Comparison of ENCODE assay signal across 9 cellular contexts in the genomic region with DNA sequence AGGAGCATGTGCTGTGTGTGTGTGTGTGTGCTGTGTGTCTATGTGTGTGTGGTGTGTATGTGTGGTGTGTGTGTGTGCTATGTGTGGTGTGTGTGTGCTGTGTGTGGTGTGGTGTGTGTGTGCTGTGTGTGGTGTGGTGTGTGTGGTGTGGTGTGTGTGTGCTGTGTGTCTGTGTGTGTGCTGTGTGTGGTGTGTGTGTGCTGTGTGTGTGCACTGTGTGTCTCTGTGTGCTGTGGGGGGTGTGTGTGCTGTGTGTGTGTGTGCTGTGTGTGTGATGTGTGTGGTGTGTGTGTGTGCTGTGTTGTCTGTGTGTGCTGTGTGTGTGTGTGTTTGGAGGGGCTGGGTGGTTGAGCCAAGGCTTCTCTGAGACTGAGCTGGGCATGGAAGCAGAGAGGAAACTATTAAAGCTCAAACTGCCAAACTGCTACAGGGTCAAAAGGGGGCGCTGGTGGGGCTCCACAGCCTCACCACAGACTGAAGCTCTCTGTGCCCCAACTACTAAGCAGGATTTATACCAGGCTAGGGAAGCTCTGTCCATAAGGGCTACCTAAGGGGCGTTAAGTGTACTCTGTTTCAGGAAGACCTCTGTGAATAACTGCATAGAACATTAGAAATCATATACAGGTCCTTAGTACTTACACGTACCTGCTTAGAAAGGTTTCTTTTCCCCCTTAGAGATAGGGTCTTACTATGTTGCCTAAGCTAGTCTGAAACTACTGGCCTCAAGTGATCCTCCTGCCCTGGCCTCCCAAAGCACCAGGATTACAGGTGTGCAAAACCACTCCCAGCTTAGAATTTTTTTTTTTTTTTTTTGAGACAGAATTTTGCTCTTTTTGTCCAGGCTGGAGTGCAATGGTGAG. TPM values are rescaled to one million over a fixed set of nuclear protein-coding genes. Genes with fewer than 3 reads are reported as not detected.
DNase-seq lines count a peak whose midpoint lies in the region; ATAC-seq and TF ChIP-seq lines count a peak whose summit lies in the region.
"Had no signal": no experiment of that assay in that cellular context is flagged by ENCODE, and none has a peak within 500 bp of the region (broad histone marks: within the 10 kb centered on the region; RNA-seq: fewer than 3 reads in every experiment).

No MANE protein-coding gene starts in this region.

- no peaks in the 10 kb centered on the region for H3K4me1 ChIP-seq in HAP-1
- H3K4me1 ChIP-seq in Peyer's patch = no peaks in the 10 kb centered on the region

- H3K27ac ChIP-seq in Peyer's patch = no peak overlapping the region

- TF ChIP-seq CTCF in Peyer's patch (IDR thresholded peaks at IDR 0.05) (peak in 5 of 6 experiments; percentile 35 to 57 (median 52)), fibroblast of the aortic adventitia (IDR thresholded peaks at IDR 0.05; ENCODE audit: insufficient read depth, low read length) (peak; percentile 77), progenitor cell of endocrine pancreas (IDR thresholded peaks at IDR 0.05; ENCODE audit: unreplicated experiment) (peak; percentile 55)

- H3K4me3 Mint-ChIP-seq in activated T-cell treated with anti-CD3 and anti-CD28 coated beads, Interleukin-2, amount 50 U/mL, for 4 hours = no peak overlapping the region
- no peak overlapping the region for H3K4me3 Mint-ChIP-seq in progenitor cell of endocrine pancreas (ENCODE audit: low read depth)

- DNase-seq in Ammon's horn (ENCODE audit: low spot score) (peak; percentile 59), HAP-1 (ENCODE audit: low spot score in 2 of 2) (peak; percentile 17 to 54), Peyer's patch (peak in 2 of 3 donors; percentile 30 to 69), fibroblast of the aortic adventitia (ENCODE audit: low read depth) (peak; percentile 64), progenitor cell of endocrine pancreas (ENCODE audit: low spot score, unreplicated experiment) (no peak), NCI-H1048 (lab: John Stamatoyannopoulos, UW) (no peak)
- peak; percentile 60 for DNase-seq in activated T-cell treated with anti-CD3 and anti-CD28 coated beads, Interleukin-2, amount 50 U/mL, for 4 hours

- in situ Hi-C loops in HAP-1 (cut with MboI; ENCODE audit: low sequenced_read_pairs) = no loop called here

- H3K4me3 ChIP-seq in HAP-1 (no peak overlapping the region), Peyer's patch (no peak overlapping the region), fibroblast of the aortic adventitia (ENCODE audit: low read depth, low read length) (no peak overlapping the region)

- H3K36me3 ChIP-seq in HAP-1 (replicated peaks) (peaks cover 17% of the 10 kb centered on the region), Peyer's patch (peaks cover 0 to 47% (median 0%) of the 10 kb centered on the region in 3 donors)

- H3K27me3 ChIP-seq in HAP-1 (ENCODE audit: low read depth) = no peaks in the 10 kb centered on the region
- no peaks in the 10 kb centered on the region for H3K27me3 ChIP-seq in Peyer's patch

- peak; percentile 95 to 96 for ATAC-seq in activated T-cell treated with anti-CD3 and anti-CD28 coated beads, Interleukin-2, amount 50 U/mL, for 4 hours
- no peak for ATAC-seq in GM19455 (IDR thresholded peaks at IDR 0.05; ENCODE audit: unreplicated experiment)

- no peaks in the 10 kb centered on the region for H3K27me3 Mint-ChIP-seq in activated T-cell treated with anti-CD3 and anti-CD28 coated beads, Interleukin-2, amount 50 U/mL, for 4 hours (ENCODE audit: low read depth)
- no peaks in the 10 kb centered on the region for H3K27me3 Mint-ChIP-seq in progenitor cell of endocrine pancreas

- H3K9me3 ChIP-seq in HAP-1 (no peaks in the 10 kb centered on the region), Peyer's patch (no peaks in the 10 kb centered on the region)

- H3K4me1 Mint-ChIP-seq in activated T-cell treated with anti-CD3 and anti-CD28 coated beads, Interleukin-2, amount 50 U/mL, for 4 hours (ENCODE audit: low read depth) = peaks cover 4% of the 10 kb centered on the region
- no peaks in the 10 kb centered on the region for H3K4me1 Mint-ChIP-seq in progenitor cell of endocrine pancreas (ENCODE audit: low read depth)

- H3K36me3 Mint-ChIP-seq in activated T-cell treated with anti-CD3 and anti-CD28 coated beads, Interleukin-2, amount 50 U/mL, for 4 hours (ENCODE audit: insufficient read depth) = peaks cover 34% of the 10 kb centered on the region
- peaks cover 10% of the 10 kb centered on the region for H3K36me3 Mint-ChIP-seq in progenitor cell of endocrine pancreas (ENCODE audit: insufficient read depth)

- no peak for TF ChIP-seq POLR2A in Peyer's patch (IDR thresholded peaks at IDR 0.05)

- no peak overlapping the region for H3K27ac Mint-ChIP-seq in progenitor cell of endocrine pancreas

- no peaks in the 10 kb centered on the region for H3K9me3 Mint-ChIP-seq in activated T-cell treated with anti-CD3 and anti-CD28 coated beads, Interleukin-2, amount 50 U/mL, for 4 hours
- no peaks in the 10 kb centered on the region for H3K9me3 Mint-ChIP-seq in progenitor cell of endocrine pancreas (ENCODE audit: low read depth)

RNA-seq across cellular contexts. Expression of a gene that starts 27.8 kb away (rescaled TPM):
- 10 to 100 TPM; 13.2 to 71.4 (median 44.3) TPM for total RNA-seq in Peyer's patch
- total RNA-seq in activated T-cell treated with anti-CD3 and anti-CD28 coated beads, Interleukin-2, amount 50 U/mL, for 4 hours = 10 to 100 TPM; 24.0 to 24.9 (median 24.7) TPM
- 14.8 and 33.8 TPM in 2 replicates for total RNA-seq in fibroblast of the aortic adventitia (ENCODE audit: low replicate concordance)
- 6.8 and 8.1 TPM in 2 replicates for total RNA-seq in progenitor cell of endocrine pancreas

RNA-seq across cellular contexts. Expression of a gene that starts 36.9 kb away (rescaled TPM):
- total RNA-seq in Peyer's patch = not detected
- not detected for total RNA-seq in activated T-cell treated with anti-CD3 and anti-CD28 coated beads, Interleukin-2, amount 50 U/mL, for 4 hours
- total RNA-seq in fibroblast of the aortic adventitia (ENCODE audit: low replicate concordance) = not detected in 2 replicates
- total RNA-seq in progenitor cell of endocrine pancreas = not detected in 2 replicates
- total RNA-seq: subcutaneous adipose tissue had no signal

RNA-seq across cellular contexts. Expression of a gene that starts 41.2 kb away (rescaled TPM):
- total RNA-seq in Peyer's patch = under 1 TPM in 2 of 4 donors, not detected in 2; 0.47 to 0.80 TPM
- 1 to 10 TPM; 2.2 to 2.6 (median 2.6) TPM for total RNA-seq in activated T-cell treated with anti-CD3 and anti-CD28 coated beads, Interleukin-2, amount 50 U/mL, for 4 hours
- 0.09 TPM in 1 of 2 replicates, not detected in the other for total RNA-seq in fibroblast of the aortic adventitia (ENCODE audit: low replicate concordance)
- not detected in 2 replicates for total RNA-seq in progenitor cell of endocrine pancreas

RNA-seq across cellular contexts. Expression of a gene that starts 54.1 kb away (rescaled TPM):
- total RNA-seq in Peyer's patch (100 to 1,000 TPM in 1 of 4 donors, 10 to 100 TPM in 3; 36.3 to 128 (median 68.1) TPM), fibroblast of the aortic adventitia (ENCODE audit: low replicate concordance) (14.1 and 23.0 TPM in 2 replicates), progenitor cell of endocrine pancreas (43.3 and 46.8 TPM in 2 replicates)
- total RNA-seq in activated T-cell treated with anti-CD3 and anti-CD28 coated beads, Interleukin-2, amount 50 U/mL, for 4 hours = 10 to 100 TPM; 62.9 to 86.7 (median 71.9) TPM

Comparison
In these comparisons a context has a peak if more than half of its experiments do, and no peak if none do; other contexts are left out.
1. DNase-seq: peak in Ammon's horn (single experiment), HAP-1 (2 of 2), Peyer's patch (2 of 3), activated T-cell treated with anti-CD3 and anti-CD28 coated beads, Interleukin-2, amount 50 U/mL, for 4 hours (single experiment) and fibroblast of the aortic adventitia (single experiment); none in progenitor cell of endocrine pancreas (single experiment) and NCI-H1048 (single experiment).
2. Peak in every context shown above with its lines, with median percentiles within 50 percentile points of each other: CTCF ChIP-seq.